Comparison of ENCODE assay signal across 18 cellular contexts in the genomic region with DNA sequence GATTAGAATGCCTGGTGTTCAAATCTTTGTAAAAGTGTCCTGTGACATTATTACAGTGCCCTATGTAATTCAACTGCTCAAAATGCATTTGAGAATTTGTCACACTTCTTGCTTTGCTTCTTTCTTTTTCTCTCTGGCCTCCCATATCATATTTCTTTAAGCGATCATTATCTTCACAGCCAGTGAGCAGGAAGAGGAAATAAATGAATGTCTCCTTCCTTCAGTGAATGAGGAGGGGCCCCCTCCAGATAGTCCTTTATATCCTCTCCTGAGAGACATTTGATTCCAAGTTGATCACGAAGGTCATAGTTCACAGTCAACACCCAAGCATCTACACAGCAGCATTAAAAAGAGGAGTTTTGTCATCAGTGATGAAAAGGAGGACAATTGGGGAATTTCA.
DNase-seq lines count a peak whose midpoint lies in the region; ATAC-seq and TF ChIP-seq lines count a peak whose summit lies in the region.
"Had no signal": no experiment of that assay in that cellular context is flagged by ENCODE, and none has a peak within 500 bp of the region (broad histone marks: within the 10 kb centered on the region; RNA-seq: fewer than 3 reads in every experiment).

No MANE protein-coding gene starts in this region.

- H3K27me3 ChIP-seq in A673 (replicated peaks; ENCODE audit: insufficient read depth, low read depth, low read length, poor library complexity), result no peaks in the 10 kb centered on the region
- no peaks in the 10 kb centered on the region for H3K27me3 ChIP-seq in naive thymus-derived CD4-positive, alpha-beta T cell (ENCODE audit: control insufficient read depth in 2 of 2, insufficient read depth in 2 of 2, low read length in 2 of 2)
- H3K27me3 ChIP-seq: BE2C had no signal

- BruUV-seq in A673 (replicated peaks; lab: Mats Ljungman, UMichigan), result no TSS peak

- POLR2A ChIA-PET in A673 (lab: Charles Lee; ENCODE audit: low non-redundant PET), result no interaction called here
- POLR2A ChIA-PET in naive thymus-derived CD4-positive, alpha-beta T cell (lab: Charles Lee), result no interaction called here

- no peaks in the 10 kb centered on the region for H3K36me3 ChIP-seq in A673 (ENCODE audit: insufficient read depth, low read length, poor library complexity, severe bottlenecking)
- no peaks in the 10 kb centered on the region for H3K36me3 ChIP-seq in naive thymus-derived CD4-positive, alpha-beta T cell (ENCODE audit: control insufficient read depth in 2 of 3, insufficient read depth in 3 of 3, low read length in 3 of 3)
- H3K36me3 ChIP-seq: BE2C had no signal

- no peaks in the 10 kb centered on the region for H3K36me3 Mint-ChIP-seq in naive thymus-derived CD4-positive, alpha-beta T cell
- H3K36me3 Mint-ChIP-seq: CD8-positive, alpha-beta memory T cell; T-cell had no signal

- peaks cover 0 to 10% (median 4%) of the 10 kb centered on the region in 5 donors for H3K27me3 Mint-ChIP-seq in naive thymus-derived CD4-positive, alpha-beta T cell

- intact Hi-C loops in A673 (cut with micrococcal nuclease; ENCODE audit: unreplicated experiment), result no loop called here
- intact Hi-C loops in naive thymus-derived CD4-positive, alpha-beta T cell (cut with micrococcal nuclease), result no loop called here

- TF ChIP-seq CTCF in A673 (conservative IDR thresholded peaks at IDR 0.05; ENCODE audit: low read depth, low read length) (no peak), C4-2B (conservative IDR thresholded peaks at IDR 0.05) (no peak), coronary artery (IDR thresholded peaks at IDR 0.05) (no peak)

- peak overlapping the region in 2 of 9 donors; percentile 2 to 58 for H3K27ac Mint-ChIP-seq in naive thymus-derived CD4-positive, alpha-beta T cell
- H3K27ac Mint-ChIP-seq: CD8-positive, alpha-beta memory T cell; T-cell had no signal

- no peaks in the 10 kb centered on the region for H3K9me3 ChIP-seq in A673 (ENCODE audit: low read depth, low read length, poor library complexity, severe bottlenecking)
- H3K9me3 ChIP-seq in naive thymus-derived CD4-positive, alpha-beta T cell (ENCODE audit: control insufficient read depth in 2 of 3, low read length in 3 of 3), result no peaks in the 10 kb centered on the region
- H3K9me3 ChIP-seq: BE2C had no signal

- CTCF ChIA-PET in A673 (lab: Charles Lee), result no interaction called here
- CTCF ChIA-PET in naive thymus-derived CD4-positive, alpha-beta T cell (lab: Charles Lee), result no interaction called here

- H3K4me3 ChIP-seq in A673 (ENCODE audit: low read depth, low read length, poor library complexity, severe bottlenecking) (no peak overlapping the region), coronary artery (no peak overlapping the region)
- H3K4me3 ChIP-seq in naive thymus-derived CD4-positive, alpha-beta T cell (ENCODE audit: low read length), result no peak overlapping the region
- H3K4me3 ChIP-seq: GM12878 had no signal

- peaks cover 0 to 43% (median 34%) of the 10 kb centered on the region in 7 donors for H3K4me1 Mint-ChIP-seq in naive thymus-derived CD4-positive, alpha-beta T cell

- H3K4me3 Mint-ChIP-seq in naive thymus-derived CD4-positive, alpha-beta T cell, result peak overlapping the region in 6 of 10 donors; percentile 0 to 52 (median 15)
- H3K4me3 Mint-ChIP-seq: CD8-positive, alpha-beta memory T cell; T-cell had no signal

- H3K27ac ChIP-seq in A673 (ENCODE audit: low read depth, low read length, poor library complexity, severe bottlenecking), result peak overlapping the region; percentile 53
- peak overlapping the region; percentile 73 for H3K27ac ChIP-seq in C4-2B
- no peak overlapping the region for H3K27ac ChIP-seq in naive thymus-derived CD4-positive, alpha-beta T cell (ENCODE audit: low read depth, low read length)
- no peak overlapping the region for H3K27ac ChIP-seq in coronary artery

- peaks cover 0 to 5% (median 0%) of the 10 kb centered on the region in 11 donors for H3K9me3 Mint-ChIP-seq in naive thymus-derived CD4-positive, alpha-beta T cell
- H3K9me3 Mint-ChIP-seq: T-cell had no signal

- no peak for ATAC-seq in naive thymus-derived CD4-positive, alpha-beta T cell
- no peak for ATAC-seq in GM21825 (IDR thresholded peaks at IDR 0.05; ENCODE audit: unreplicated experiment)
- ATAC-seq: GM12878, HepG2, T-cell had no signal

- peak; percentile 85 for DNase-seq in A673 (ENCODE audit: low spot score)
- peak; percentile 1 for DNase-seq in OCI-M1 (lab: John Stamatoyannopoulos, UW)
- DNase-seq in naive thymus-derived CD4-positive, alpha-beta T cell, result peak in 1 of 9 donors; percentile 4
- no peak for DNase-seq in SIG-M5 treated with dmso at 0.1 percent for 504 hours (lab: John Stamatoyannopoulos, UW; ENCODE audit: unreplicated experiment)
- DNase-seq in coronary artery (ENCODE audit: low spot score), result no peak
- DNase-seq in SW 1271 (lab: John Stamatoyannopoulos, UW), result no peak
- DNase-seq: BE2C; CD8-positive, alpha-beta memory T cell; HCEC 1CT; Karpas-422; NCI-H187 treated with DMSO at 0.1 percent for 48 hours; NCI-H446 treated with DMSO at 0.1 percent for 48 hours; SHP77 treated with DMSO at 0.1 percent for 48 hours; T-cell had no signal

- peaks cover 44% of the 10 kb centered on the region for H3K4me1 ChIP-seq in A673 (ENCODE audit: insufficient read depth, low read length, poor library complexity, severe bottlenecking)
- peaks cover 0 to 8% of the 10 kb centered on the region in 2 donors for H3K4me1 ChIP-seq in naive thymus-derived CD4-positive, alpha-beta T cell (ENCODE audit: control insufficient read depth in 2 of 2, insufficient read depth in 2 of 2, low read length in 2 of 2)

Comparison
In these comparisons a context has a peak if more than half of its experiments do, and no peak if none do; other contexts are left out.
1. DNase-seq: peak in A673 (single experiment) and OCI-M1 (single experiment); none in SIG-M5 treated with dmso at 0.1 percent for 504 hours (single experiment), coronary artery (single experiment) and SW 1271 (0 of 2).
2. H3K27ac ChIP-seq: peak in A673 (single experiment) and C4-2B (single experiment); none in naive thymus-derived CD4-positive, alpha-beta T cell (single experiment) and coronary artery (0 of 2).